ENCODE assay signal across 35 cellular contexts in the genomic region with DNA sequence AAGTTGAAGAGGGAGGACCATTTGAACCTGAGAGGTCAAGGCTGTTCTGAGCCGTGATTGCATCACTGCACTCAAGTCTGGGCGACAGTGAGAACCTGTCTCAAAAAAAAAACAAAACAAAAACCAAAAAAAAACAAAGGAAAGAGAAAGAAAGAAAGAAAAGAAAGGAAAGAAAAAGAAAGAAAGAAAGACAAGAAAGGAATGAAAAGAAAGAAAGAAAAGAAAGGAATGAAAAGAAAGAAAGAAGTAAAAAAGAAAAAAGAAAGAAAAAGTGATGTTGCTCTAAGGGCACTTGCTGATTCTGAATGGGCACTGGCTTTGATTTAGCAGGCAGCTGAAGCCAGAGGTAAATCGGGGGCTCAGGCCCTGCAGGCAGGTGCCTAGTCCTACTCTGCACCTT.
"Had no signal": no experiment of that assay in that cellular context is flagged by ENCODE, and none has a peak within 500 bp of the region (broad histone marks: within the 10 kb centered on the region; RNA-seq: fewer than 3 reads in every experiment).

No MANE protein-coding gene starts in this region.

- H3K36me3 Mint-ChIP-seq: activated CD4-positive, alpha-beta memory T cell treated with anti-CD3 and anti-CD28 coated beads for 36 hours; activated naive CD8-positive, alpha-beta T cell had no signal

- DNase-seq: activated CD4-positive, alpha-beta memory T cell treated with anti-CD3 and anti-CD28 coated beads for 36 hours; activated CD4-positive, alpha-beta T cell treated with anti-CD3 and anti-CD28 coated beads for 36 hours; activated CD4-positive, CD25-positive, alpha-beta regulatory T cell; activated CD4-positive, CD25-positive, alpha-beta regulatory T cell treated with anti-CD3 and anti-CD28 coated beads, Interleukin-2, amount 50 U/mL, for 72 hours; activated CD8-positive, alpha-beta memory T cell treated with anti-CD3 and anti-CD28 coated beads for 24 hours; activated effector memory CD4-positive, alpha-beta T cell treated with Interleukin-2 at 50 U/mL for 16 hours; activated gamma-delta T cell treated with Interleukin-2 at 50 U/mL for 16 hours; activated naive CD4-positive, alpha-beta T cell treated with anti-CD3 and anti-CD28 coated beads, Interleukin-2, amount 50 U/mL, for 16 hours; activated naive CD4-positive, alpha-beta T cell treated with Interleukin-2 at 50 U/mL for 16 hours; activated T-cell treated with anti-CD3 and anti-CD28 coated beads, Interleukin-2, amount 50 U/mL, for 4 hours; amniotic stem cell; anterior cingulate cortex; brain microvascular endothelial cell; caudate nucleus; cortex of kidney; dermis blood vessel endothelial cell; effector CD4-positive, alpha-beta T cell; effector memory CD8-positive, alpha-beta T cell; esophagus squamous epithelium; foreskin melanocyte; head of caudate nucleus; hippocampal formation; T-helper 17 cell; T1000; WERI-Rb-1 had no signal

- FAIRE-seq: astrocyte, colon, endometrium, endothelial cell of umbilical vein had no signal

- H3K4me1 Mint-ChIP-seq: activated CD4-positive, alpha-beta T cell treated with anti-CD3 and anti-CD28 coated beads for 36 hours; activated CD4-positive, alpha-beta T cell treated with anti-CD3 and anti-CD28 coated beads, Interleukin-2, amount 10 ng/mL, durations not matched to agents 24 days and 14 days; activated T-helper 17 cell treated with anti-CD3 and anti-CD28 coated beads, Interleukin-2, amount 50 U/mL, for 72 hours; T-helper 17 cell had no signal

- H3K9me3 Mint-ChIP-seq: activated CD4-positive, alpha-beta memory T cell treated with anti-CD3 and anti-CD28 coated beads for 36 hours; activated CD4-positive, alpha-beta T cell treated with anti-CD3 and anti-CD28 coated beads, Interleukin-2, amount 10 ng/mL, durations not matched to agents 24 days and 14 days; activated T-cell treated with anti-CD3 and anti-CD28 coated beads, Interleukin-2, amount 50 U/mL, for 4 hours; activated T-helper 17 cell treated with anti-CD3 and anti-CD28 coated beads, Interleukin-2, amount 50 U/mL, for 72 hours; effector memory CD8-positive, alpha-beta T cell; T-helper 2 cell treated with Interferon-gamma antibody and Interleukin-4, amounts not matched to agents 5 μg/mL and 100 μg/mL, for 36 hours had no signal

- H3K27me3 Mint-ChIP-seq: activated CD4-positive, alpha-beta memory T cell treated with anti-CD3 and anti-CD28 coated beads for 36 hours; activated CD4-positive, alpha-beta T cell treated with anti-CD3 and anti-CD28 coated beads, Interleukin-2, amount 10 ng/mL, durations not matched to agents 24 days and 14 days; activated T-helper 17 cell treated with anti-CD3 and anti-CD28 coated beads, Interleukin-2, amount 50 U/mL, for 72 hours had no signal

- H3K4me3 Mint-ChIP-seq: activated CD4-positive, alpha-beta memory T cell treated with anti-CD3 and anti-CD28 coated beads for 36 hours; activated CD4-positive, alpha-beta T cell treated with anti-CD3 and anti-CD28 coated beads for 36 hours; activated CD4-positive, alpha-beta T cell treated with anti-CD3 and anti-CD28 coated beads, Interleukin-2, amount 10 ng/mL, durations not matched to agents 24 days and 14 days; activated naive CD8-positive, alpha-beta T cell; activated T-cell treated with anti-CD3 and anti-CD28 coated beads, Interleukin-2, amount 50 U/mL, for 4 hours; activated T-helper 17 cell treated with anti-CD3 and anti-CD28 coated beads, Interleukin-2, amount 50 U/mL, for 72 hours; effector memory CD8-positive, alpha-beta T cell; T-helper 17 cell; T-helper 2 cell treated with Interferon-gamma antibody and Interleukin-4, amounts not matched to agents 5 μg/mL and 100 μg/mL, for 36 hours had no signal

- H3K36me3 ChIP-seq: brain microvascular endothelial cell, esophagus squamous epithelium, gastroesophageal sphincter, WERI-Rb-1 had no signal

- ATAC-seq: activated CD4-positive, alpha-beta T cell treated with anti-CD3 and anti-CD28 coated beads for 36 hours; activated T-cell treated with anti-CD3 and anti-CD28 coated beads, Interleukin-2, amount 50 U/mL, for 4 hours; activated T-helper 17 cell treated with anti-CD3 and anti-CD28 coated beads, Interleukin-2, amount 50 U/mL, for 72 hours; effector memory CD8-positive, alpha-beta T cell; gastroesophageal sphincter; T-helper 17 cell had no signal

- H3K27ac Mint-ChIP-seq: activated CD4-positive, alpha-beta memory T cell treated with anti-CD3 and anti-CD28 coated beads for 36 hours; activated CD4-positive, alpha-beta T cell treated with anti-CD3 and anti-CD28 coated beads for 36 hours; activated CD4-positive, alpha-beta T cell treated with anti-CD3 and anti-CD28 coated beads, Interleukin-2, amount 10 ng/mL, durations not matched to agents 24 days and 14 days; activated naive CD8-positive, alpha-beta T cell; activated T-helper 17 cell treated with anti-CD3 and anti-CD28 coated beads, Interleukin-2, amount 50 U/mL, for 72 hours; effector memory CD8-positive, alpha-beta T cell; T-helper 17 cell; T-helper 2 cell treated with Interferon-gamma antibody and Interleukin-4, amounts not matched to agents 5 μg/mL and 100 μg/mL, for 36 hours had no signal

- H3K9me3 ChIP-seq: esophagus squamous epithelium, gastroesophageal sphincter had no signal

- H3K4me1 ChIP-seq: esophagus squamous epithelium, gastroesophageal sphincter had no signal

- H3K4me3 ChIP-seq: esophagus squamous epithelium, gastroesophageal sphincter had no signal

- H3K27me3 ChIP-seq: brain microvascular endothelial cell, esophagus squamous epithelium, gastroesophageal sphincter had no signal

- H3K27ac ChIP-seq: brain microvascular endothelial cell, epithelial cell of prostate, esophagus squamous epithelium, gastroesophageal sphincter, WERI-Rb-1 had no signal
